Comparison of ENCODE assay signal across 8 cellular contexts in genomic region chr11:62603072-62603408, GRCh38. TPM values are rescaled to one million over a fixed set of nuclear protein-coding genes. Genes with fewer than 3 reads are reported as not detected.
A peak's percentile ranks its signal among the peaks of the same experiment; 100 is the strongest.
DNase-seq lines count a peak whose midpoint lies in the region; ATAC-seq and TF ChIP-seq lines count a peak whose summit lies in the region.

No MANE protein-coding gene starts in this region.

- DNase-seq in heart left ventricle = peak in 3 of 5 donors; percentile 31 to 54 (median 45)
- DNase-seq in Right ventricle myocardium inferior (ENCODE audit: missing footprints) = no peak
- DNase-seq in LoVo (ENCODE audit: low spot score) = no peak

- 52 to 76% (median 62%) methylated on average over 11 to 13 of the region's 13 CpGs for WGBS in heart left ventricle, 4 donors
- 50% methylated on average over 13 of the region's 13 CpGs for WGBS in urinary bladder

- H3K4me3 ChIP-seq in heart left ventricle (peak overlapping the region in 9 of 12 donors; percentile 81 to 100 (median 90)), muscle layer of colon (ENCODE audit: low read depth in 1 of 2, low read length in 2 of 2) (peak overlapping the region; percentile 59 to 83), urinary bladder (ENCODE audit: low read depth, low read length) (peak overlapping the region; percentile 89)

- no peak overlapping the region for H3K9ac ChIP-seq in muscle layer of colon (ENCODE audit: low read length)

- H3K9me3 ChIP-seq in heart left ventricle (no peaks in the 10 kb centered on the region), muscle layer of colon (ENCODE audit: low read length) (no peaks in the 10 kb centered on the region)

- intact Hi-C loops in heart left ventricle (cut with DNase I) = loop anchor here in 1 of 10 donors (5.0 kb wide), 1 partner anchor 74 kb away; the partner anchor contains the start of gene UBXN1
- intact Hi-C loops in Right ventricle myocardium inferior (cut with DNase I) = no loop called here

- peaks cover 0 to 61% (median 29%) of the 10 kb centered on the region in 9 donors for H3K36me3 ChIP-seq in heart left ventricle
- peaks cover 35% of the 10 kb centered on the region for H3K36me3 ChIP-seq in muscle layer of colon (ENCODE audit: insufficient read depth, low read length)
- H3K36me3 ChIP-seq in urinary bladder (ENCODE audit: insufficient read depth) = peaks cover 2% of the 10 kb centered on the region

- H3K27ac ChIP-seq in heart left ventricle = peak overlapping the region in 7 of 12 donors; percentile 93 to 100 (median 98)
- H3K27ac ChIP-seq in cingulate gyrus (ENCODE audit: low read depth, low read length) = peak overlapping the region; percentile 88
- peak overlapping the region; percentile 93 for H3K27ac ChIP-seq in muscle layer of colon (ENCODE audit: low read depth, low read length)
- H3K27ac ChIP-seq in urinary bladder (ENCODE audit: low read depth) = no peak overlapping the region

- H3K27me3 ChIP-seq in heart left ventricle (no peaks in the 10 kb centered on the region), muscle layer of colon (ENCODE audit: control insufficient read depth in 1 of 2, insufficient read depth in 2 of 2, low read length in 2 of 2) (no peaks in the 10 kb centered on the region)

- ATAC-seq in heart left ventricle (no peak), Right ventricle myocardium inferior (no peak), GM18511 (IDR thresholded peaks at IDR 0.05; ENCODE audit: unreplicated experiment) (no peak), GM19467 (IDR thresholded peaks at IDR 0.05; ENCODE audit: unreplicated experiment) (no peak)

- H3K4me1 ChIP-seq in heart left ventricle (peaks cover 4 to 48% (median 32%) of the 10 kb centered on the region in 12 donors), muscle layer of colon (ENCODE audit: insufficient read depth, low read length) (peaks cover 31% of the 10 kb centered on the region), urinary bladder (ENCODE audit: insufficient read depth) (no peaks in the 10 kb centered on the region)

- TF ChIP-seq POLR2A in heart left ventricle (IDR thresholded peaks at IDR 0.05) = no peak

- TF ChIP-seq CTCF in heart left ventricle (IDR thresholded peaks at IDR 0.05) = no peak

RNA-seq across cellular contexts. Expression of gene MTA2, which starts 1.4 kb away (rescaled TPM):
- 10 to 100 TPM; 24.1 to 55.3 (median 33.7) TPM for total RNA-seq in heart left ventricle
- polyA plus RNA-seq in heart left ventricle = 10 to 100 TPM; 18.4 to 40.3 TPM
- 34.1 TPM for total RNA-seq in Right ventricle myocardium inferior
- 75.2 TPM for total RNA-seq in urinary bladder
- polyA plus RNA-seq in urinary bladder = 52.8 TPM

RNA-seq across cellular contexts. Expression of gene EML3, which starts 9.5 kb away (rescaled TPM):
- total RNA-seq in heart left ventricle (10 to 100 TPM in 8 of 9 donors, 1 to 10 TPM in 1; 8.8 to 40.9 (median 16.2) TPM), Right ventricle myocardium inferior (16.4 TPM), urinary bladder (12.9 TPM)
- polyA plus RNA-seq in heart left ventricle (10 to 100 TPM; 14.7 to 15.3 TPM), urinary bladder (47.7 TPM)

RNA-seq across cellular contexts. Expression of gene ROM1, which starts 10.0 kb away (rescaled TPM):
- total RNA-seq in heart left ventricle (1 to 10 TPM; 1.5 to 5.8 (median 2.1) TPM), Right ventricle myocardium inferior (2.4 TPM), urinary bladder (1.3 TPM)
- polyA plus RNA-seq in heart left ventricle (1 to 10 TPM; 2.9 to 5.3 TPM), urinary bladder (18.9 TPM)

RNA-seq across cellular contexts. Expression of gene TUT1, which starts 11.7 kb away (rescaled TPM):
- total RNA-seq in heart left ventricle = 10 to 100 TPM in 7 of 9 donors, 1 to 10 TPM in 2; 6.3 to 16.3 (median 11.3) TPM
- polyA plus RNA-seq in heart left ventricle = 10 to 100 TPM in 1 of 2 donors, 1 to 10 TPM in 1; 8.5 to 12.2 TPM
- 13.7 TPM for total RNA-seq in Right ventricle myocardium inferior
- 5.1 TPM for total RNA-seq in urinary bladder
- polyA plus RNA-seq in urinary bladder = 14.3 TPM

RNA-seq across cellular contexts. Expression of gene B3GAT3, which starts 18.7 kb away (rescaled TPM):
- 10 to 100 TPM in 7 of 9 donors, 1 to 10 TPM in 2; 9.2 to 20.5 (median 12.3) TPM for total RNA-seq in heart left ventricle
- 10 to 100 TPM; 19.1 to 38.1 TPM for polyA plus RNA-seq in heart left ventricle
- 12.8 TPM for total RNA-seq in Right ventricle myocardium inferior
- total RNA-seq in urinary bladder = 9.7 TPM
- polyA plus RNA-seq in urinary bladder = 37.7 TPM

Comparison
In these comparisons a context has a peak if more than half of its experiments do, and no peak if none do; other contexts are left out.
1. DNase-seq: peak in heart left ventricle (3 of 5); none in Right ventricle myocardium inferior (single experiment) and LoVo (single experiment).
2. Peak in every context shown above with its lines, with median percentiles within 50 percentile points of each other: H3K4me3 ChIP-seq.